Comparison of ENCODE assay signal across 8 cellular contexts in genomic region chr12:79407671-79408622, GRCh38.
DNase-seq lines count a peak whose midpoint lies in the region; ATAC-seq, FAIRE-seq and TF ChIP-seq lines count a peak whose summit lies in the region.

No MANE protein-coding gene starts in this region.

- H3K79me2 ChIP-seq in OCI-LY1 (ENCODE audit: insufficient read depth, low read length): no peaks in the 10 kb centered on the region

- H3K9me3 ChIP-seq in OCI-LY1 (ENCODE audit: low read length) (no peaks in the 10 kb centered on the region), T-helper 17 cell (ENCODE audit: control insufficient read depth, low read length, poor library complexity, severe bottlenecking) (no peaks in the 10 kb centered on the region)

- H3K9me2 ChIP-seq in OCI-LY1 (ENCODE audit: low read depth, low read length): no peaks in the 10 kb centered on the region

- peak; percentile 64 for TF ChIP-seq CTCF in OCI-LY1 (IDR thresholded peaks at IDR 0.05; ENCODE audit: low read length)

- no peaks in the 10 kb centered on the region for H3K27me3 ChIP-seq in OCI-LY1 (ENCODE audit: insufficient read depth, low read length)

- no peaks in the 10 kb centered on the region for H3K27me3 Mint-ChIP-seq in T-helper 17 cell

- H3K4me2 ChIP-seq in OCI-LY1 (ENCODE audit: low read length): no peak overlapping the region

- no peak overlapping the region for H3K9ac ChIP-seq in OCI-LY1 (ENCODE audit: low read length)

- no peaks in the 10 kb centered on the region for H3K4me1 Mint-ChIP-seq in T-helper 17 cell

- no peaks in the 10 kb centered on the region for H4K20me1 ChIP-seq in OCI-LY1 (ENCODE audit: insufficient read depth, low read length)

- no peaks in the 10 kb centered on the region for H3F3A ChIP-seq in OCI-LY1 (ENCODE audit: insufficient read depth, low read length)

- ATAC-seq in GM19351 (IDR thresholded peaks at IDR 0.05; ENCODE audit: unreplicated experiment): peak; percentile 95
- ATAC-seq in HG03354 (IDR thresholded peaks at IDR 0.05; ENCODE audit: poor library complexity, severe bottlenecking, unreplicated experiment): peak; percentile 87
- ATAC-seq in HG03196 (IDR thresholded peaks at IDR 0.05; ENCODE audit: unreplicated experiment): no peak
- ATAC-seq in T-helper 17 cell: no peak

- no peak overlapping the region for H3K27ac ChIP-seq in OCI-LY1 (ENCODE audit: low read depth, low read length, poor library complexity, severe bottlenecking)

- no peak overlapping the region for H3K4me3 Mint-ChIP-seq in T-helper 17 cell

- no peaks in the 10 kb centered on the region for H3K4me1 ChIP-seq in OCI-LY1 (ENCODE audit: insufficient read depth, low read length, severe bottlenecking)

- H3K36me3 ChIP-seq in OCI-LY1 (ENCODE audit: insufficient read depth, low read length): no peaks in the 10 kb centered on the region

- DNase-seq in DMS 273 treated with DMSO at 0.1 percent for 48 hours (lab: John Stamatoyannopoulos, UW): peak; percentile 1
- peak; percentile 63 for DNase-seq in mucosa of gallbladder (ENCODE audit: low spot score)
- DNase-seq in T-helper 17 cell: no peak

- no peak overlapping the region for H2AFZ ChIP-seq in OCI-LY1 (ENCODE audit: low read length)

- FAIRE-seq in endometrium (lab: Jason Lieb, UNC): peak; percentile 18

- H3K4me3 ChIP-seq in OCI-LY1 (ENCODE audit: low read depth, low read length, poor library complexity, severe bottlenecking): no peak overlapping the region

- no peaks in the 10 kb centered on the region for H3K36me3 Mint-ChIP-seq in T-helper 17 cell (ENCODE audit: low read depth)

- H3K27ac Mint-ChIP-seq in T-helper 17 cell: no peak overlapping the region

Comparison
In these comparisons a context has a peak if more than half of its experiments do, and no peak if none do; other contexts are left out.
1. DNase-seq: peak in DMS 273 treated with DMSO at 0.1 percent for 48 hours (single experiment) and mucosa of gallbladder (single experiment); none in T-helper 17 cell (0 of 3).
2. ATAC-seq: peak in GM19351 (single experiment) and HG03354 (single experiment); none in HG03196 (single experiment) and T-helper 17 cell (single experiment).